1 cellular context compared by ENCODE assay signal in the genomic region with DNA sequence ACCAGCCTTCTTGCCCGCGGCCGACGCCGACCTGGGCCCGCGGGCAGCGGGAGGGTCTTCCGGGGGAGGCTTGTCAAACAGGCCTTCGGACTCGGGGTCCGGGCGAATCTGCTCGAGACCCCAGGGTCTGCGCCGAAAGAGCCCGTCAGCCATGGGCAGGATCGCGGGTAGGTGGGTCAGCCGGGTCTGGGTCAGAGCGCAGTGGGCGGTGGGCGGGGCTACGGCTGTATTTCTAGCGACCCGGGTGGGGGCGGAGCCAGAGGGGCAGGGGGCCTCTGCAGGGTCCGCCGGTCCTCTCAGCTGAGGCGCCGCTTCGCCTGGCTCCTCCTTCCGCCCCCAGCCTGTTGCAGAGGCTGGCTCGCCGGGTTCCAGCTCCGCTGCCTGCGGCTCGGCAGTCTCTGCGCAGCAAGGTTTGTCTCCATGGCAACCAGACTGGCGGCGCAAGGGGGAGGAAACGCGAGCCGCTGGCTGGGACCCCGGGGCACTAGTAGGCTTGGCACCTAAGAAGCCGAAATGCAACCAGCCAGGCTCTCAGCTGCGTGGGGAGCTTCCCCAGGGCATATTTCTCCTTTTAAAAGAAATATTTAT.
A peak's percentile ranks its signal among the peaks of the same experiment; 100 is the strongest.
TF ChIP-seq lines count a peak whose summit lies in the region.

No MANE protein-coding gene starts in this region.

TF ChIP-seq in HepG2, 621 proteins besides CTCF, POLR2A, EP300 and RAD21 (continues in another document):
- TF ChIP-seq SRSF9 (IDR thresholded peaks at IDR 0.05; ENCODE audit: borderline replicate concordance, insufficient read depth, low read depth, low read length, poor library complexity, severe bottlenecking) (no peak), CBFB (CRISPR knock-in tag; IDR thresholded peaks at IDR 0.05) (no peak), RXRA (CRISPR knock-in tag; IDR thresholded peaks at IDR 0.05) (0 out of 2 replicates have a peak, but pooled peaks have one; percentile 13), ZNF687 (CRISPR knock-in tag; IDR thresholded peaks at IDR 0.05) (peak; percentile 67), ZNF292 (CRISPR knock-in tag; IDR thresholded peaks at IDR 0.05; ENCODE audit: borderline replicate concordance, low read depth) (peak; percentile 74; the same call in 1 of the 2 replicates), ZNF367 (CRISPR knock-in tag; IDR thresholded peaks at IDR 0.05; ENCODE audit: borderline replicate concordance) (no peak), KLF6 (CRISPR knock-in tag; IDR thresholded peaks at IDR 0.05) (0 out of 2 replicates have a peak, but pooled peaks have one; percentile 27), ZNF772 (CRISPR knock-in tag; IDR thresholded peaks at IDR 0.05) (no peak), ZBTB42 (CRISPR knock-in tag; IDR thresholded peaks at IDR 0.05) (0 out of 2 replicates have a peak, but pooled peaks have one; percentile 70), ZNF576 (CRISPR knock-in tag; IDR thresholded peaks at IDR 0.05) (no peak), THAP11 (CRISPR knock-in tag; IDR thresholded peaks at IDR 0.05) (0 out of 2 replicates have a peak, but pooled peaks have one; percentile 52), ZNF280B (CRISPR knock-in tag; IDR thresholded peaks at IDR 0.05; ENCODE audit: borderline replicate concordance) (peak; percentile 37; the same call in 1 of the 2 replicates), PHF21A (CRISPR knock-in tag; IDR thresholded peaks at IDR 0.05) (0 out of 2 replicates have a peak, but pooled peaks have one; percentile 28), SKI (IDR thresholded peaks at IDR 0.05; ENCODE audit: partially characterized antibody) (peak; percentile 59), ZNF775 (CRISPR knock-in tag; IDR thresholded peaks at IDR 0.05; ENCODE audit: borderline replicate concordance) (no peak), TCF7L2 (IDR thresholded peaks at IDR 0.05; ENCODE audit: low read depth, low read length) (no peak), FUBP1 (CRISPR knock-in tag; IDR thresholded peaks at IDR 0.05; ENCODE audit: borderline replicate concordance) (no peak), REST (IDR thresholded peaks at IDR 0.05; ENCODE audit: borderline replicate concordance in 1 of 2, low read depth in 1 of 2, low read length in 2 of 2) (peak in 1 of 2 experiments; percentile 28; a peak in 1 of 4 replicates), ARID4A (CRISPR knock-in tag; IDR thresholded peaks at IDR 0.05; ENCODE audit: borderline replicate concordance) (peak; percentile 71; the same call in 1 of the 2 replicates), MXD4 (CRISPR knock-in tag; IDR thresholded peaks at IDR 0.05) (no peak), KAT8 (CRISPR knock-in tag; IDR thresholded peaks at IDR 0.05) (peak; percentile 33; the same call in 1 of the 2 replicates), ZNF747 (CRISPR knock-in tag; IDR thresholded peaks at IDR 0.05; ENCODE audit: borderline replicate concordance) (peak; percentile 64; the same call in 1 of the 2 replicates), TP53 (CRISPR knock-in tag; conservative IDR thresholded peaks at IDR 0.05) (no peak), ZNF672 (CRISPR knock-in tag; IDR thresholded peaks at IDR 0.05) (no peak), UBTF (CRISPR knock-in tag; IDR thresholded peaks at IDR 0.05) (peak; percentile 49), ZNF180 (CRISPR knock-in tag; IDR thresholded peaks at IDR 0.05; ENCODE audit: borderline replicate concordance, low read depth) (no peak), NONO (IDR thresholded peaks at IDR 0.05) (no peak), NONO (CRISPR knock-in tag; conservative IDR thresholded peaks at IDR 0.05) (peak; percentile 63; the same call in 1 of the 2 replicates), ZNF605 (CRISPR knock-in tag; IDR thresholded peaks at IDR 0.05) (peak; percentile 63; the same call in 1 of the 2 replicates)
- TF ChIP-seq, protein P1, sequence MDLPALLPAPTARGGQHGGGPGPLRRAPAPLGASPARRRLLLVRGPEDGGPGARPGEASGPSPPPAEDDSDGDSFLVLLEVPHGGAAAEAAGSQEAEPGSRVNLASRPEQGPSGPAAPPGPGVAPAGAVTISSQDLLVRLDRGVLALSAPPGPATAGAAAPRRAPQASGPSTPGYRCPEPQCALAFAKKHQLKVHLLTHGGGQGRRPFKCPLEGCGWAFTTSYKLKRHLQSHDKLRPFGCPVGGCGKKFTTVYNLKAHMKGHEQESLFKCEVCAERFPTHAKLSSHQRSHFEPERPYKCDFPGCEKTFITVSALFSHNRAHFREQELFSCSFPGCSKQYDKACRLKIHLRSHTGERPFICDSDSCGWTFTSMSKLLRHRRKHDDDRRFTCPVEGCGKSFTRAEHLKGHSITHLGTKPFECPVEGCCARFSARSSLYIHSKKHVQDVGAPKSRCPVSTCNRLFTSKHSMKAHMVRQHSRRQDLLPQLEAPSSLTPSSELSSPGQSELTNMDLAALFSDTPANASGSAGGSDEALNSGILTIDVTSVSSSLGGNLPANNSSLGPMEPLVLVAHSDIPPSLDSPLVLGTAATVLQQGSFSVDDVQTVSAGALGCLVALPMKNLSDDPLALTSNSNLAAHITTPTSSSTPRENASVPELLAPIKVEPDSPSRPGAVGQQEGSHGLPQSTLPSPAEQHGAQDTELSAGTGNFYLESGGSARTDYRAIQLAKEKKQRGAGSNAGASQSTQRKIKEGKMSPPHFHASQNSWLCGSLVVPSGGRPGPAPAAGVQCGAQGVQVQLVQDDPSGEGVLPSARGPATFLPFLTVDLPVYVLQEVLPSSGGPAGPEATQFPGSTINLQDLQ (CRISPR knock-in tag; IDR thresholded peaks at IDR 0.05), result no peak
